1 cellular context compared by ENCODE assay signal in the genomic region with DNA sequence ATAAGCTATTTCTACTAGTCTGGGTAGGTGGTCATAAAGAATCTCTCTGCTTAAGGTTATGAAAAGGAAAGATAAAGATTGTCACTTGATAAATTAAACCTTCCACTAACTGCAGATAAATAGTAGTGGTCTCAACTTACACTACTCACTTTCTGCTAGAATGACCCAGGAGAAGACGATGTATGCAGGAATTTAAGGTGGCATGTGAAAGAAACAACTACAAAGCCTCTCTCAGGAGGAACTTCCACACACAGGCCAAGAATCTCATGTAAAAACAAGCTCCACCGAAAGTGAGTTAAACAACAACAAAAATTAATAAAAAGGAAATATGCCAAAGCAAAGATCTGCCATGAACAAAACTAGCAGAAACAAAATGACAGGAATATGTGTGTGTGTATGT.
TF ChIP-seq lines count a peak whose summit lies in the region.

No MANE protein-coding gene starts in this region.

TF ChIP-seq in H1, 55 proteins besides CTCF, POLR2A, EP300 and RAD21:
- TF ChIP-seq SRF (IDR thresholded peaks at IDR 0.05; ENCODE audit: low read depth, low read length) (no peak), TBP (IDR thresholded peaks at IDR 0.05; ENCODE audit: low read depth, low read length) (no peak), SP1 (IDR thresholded peaks at IDR 0.05; ENCODE audit: low read depth, low read length) (0 out of 2 replicates have a peak, but pooled peaks have one; percentile 11), TEAD4 (IDR thresholded peaks at IDR 0.05; ENCODE audit: low read depth, low read length) (peak; percentile 84), KDM5A (IDR thresholded peaks at IDR 0.05; ENCODE audit: low read length) (no peak), KDM1A (IDR thresholded peaks at IDR 0.05; ENCODE audit: borderline replicate concordance, low read length) (no peak)
- TF ChIP-seq, protein P1, sequence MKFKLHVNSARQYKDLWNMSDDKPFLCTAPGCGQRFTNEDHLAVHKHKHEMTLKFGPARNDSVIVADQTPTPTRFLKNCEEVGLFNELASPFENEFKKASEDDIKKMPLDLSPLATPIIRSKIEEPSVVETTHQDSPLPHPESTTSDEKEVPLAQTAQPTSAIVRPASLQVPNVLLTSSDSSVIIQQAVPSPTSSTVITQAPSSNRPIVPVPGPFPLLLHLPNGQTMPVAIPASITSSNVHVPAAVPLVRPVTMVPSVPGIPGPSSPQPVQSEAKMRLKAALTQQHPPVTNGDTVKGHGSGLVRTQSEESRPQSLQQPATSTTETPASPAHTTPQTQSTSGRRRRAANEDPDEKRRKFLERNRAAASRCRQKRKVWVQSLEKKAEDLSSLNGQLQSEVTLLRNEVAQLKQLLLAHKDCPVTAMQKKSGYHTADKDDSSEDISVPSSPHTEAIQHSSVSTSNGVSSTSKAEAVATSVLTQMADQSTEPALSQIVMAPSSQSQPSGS (IDR thresholded peaks at IDR 0.05; ENCODE audit: low read length): no peak
